Comparison of ENCODE assay signal across 8 cellular contexts in genomic region chr6:30884521-30885480, GRCh38. TPM values are rescaled to one million over a fixed set of nuclear protein-coding genes. Genes with fewer than 3 reads are reported as not detected.
A peak's percentile ranks its signal among the peaks of the same experiment; 100 is the strongest.
DNase-seq lines count a peak whose midpoint lies in the region; ATAC-seq, FAIRE-seq and TF ChIP-seq lines count a peak whose summit lies in the region.

No MANE protein-coding gene starts in this region.

- peaks cover 25% of the 10 kb centered on the region for H3K79me2 ChIP-seq in GM23248 (ENCODE audit: insufficient read depth)

- no peaks in the 10 kb centered on the region for H3K9me3 ChIP-seq in GM23248 (ENCODE audit: low read depth)
- H3K9me3 ChIP-seq in kidney (ENCODE audit: control insufficient read depth in 1 of 2, low read length in 2 of 2) = no peaks in the 10 kb centered on the region
- H3K9me3 ChIP-seq in small intestine (ENCODE audit: control insufficient read depth, low read depth) = no peaks in the 10 kb centered on the region

- peak overlapping the region; percentile 74 for H3K9ac ChIP-seq in GM23248
- peak overlapping the region; percentile 41 to 87 for H3K9ac ChIP-seq in kidney (ENCODE audit: low read length in 2 of 2)

- FAIRE-seq in bronchial epithelial cell (lab: Jason Lieb, UNC) (no peak), kidney (lab: Jason Lieb, UNC) (no peak), small intestine (lab: Jason Lieb, UNC) (no peak)

- no peaks in the 10 kb centered on the region for H3K9me2 ChIP-seq in GM23248 (ENCODE audit: insufficient read depth)

- H3K4me2 ChIP-seq in GM23248 (ENCODE audit: unreplicated experiment) = peak overlapping the region; percentile 84

- H3K4me1 ChIP-seq in GM23248 (ENCODE audit: insufficient read depth) (peaks cover 35% of the 10 kb centered on the region), kidney (ENCODE audit: control insufficient read depth in 1 of 2, insufficient read depth in 1 of 2, low read depth in 1 of 2, low read length in 2 of 2) (peaks cover 23 to 41% of the 10 kb centered on the region in 2 donors), small intestine (ENCODE audit: control insufficient read depth in 2 of 2, insufficient read depth in 1 of 2, low read depth in 1 of 2, low read length in 1 of 2) (peaks cover 0 to 3% of the 10 kb centered on the region in 2 donors)

- peak overlapping the region; percentile 89 for H3K27ac ChIP-seq in GM23248
- peak overlapping the region; percentile 94 to 97 for H3K27ac ChIP-seq in kidney (ENCODE audit: low read depth in 2 of 2, low read length in 2 of 2)
- H3K27ac ChIP-seq in small intestine (ENCODE audit: low read depth in 1 of 2, low read length in 1 of 2) = peak overlapping the region; percentile 91 to 94

- WGBS in GM23248 (ENCODE audit: low coverage in 1 of 2, low lambda C conversion rate in 2 of 2, missing lambda C conversion rate in 2 of 2), 2 experiments = 2 to 3% methylated on average over 27 to 49 of the region's 59 CpGs
- 3 to 8% (median 4%) methylated on average over 36 to 59 of the region's 59 CpGs for WGBS in small intestine, 3 donors

- in situ Hi-C loops in GM23248 (cut with MboI) = no loop called here

- peaks cover 31% of the 10 kb centered on the region for H3F3A ChIP-seq in GM23248 (ENCODE audit: insufficient read depth)

- no peak for TF ChIP-seq CTCF in bronchial epithelial cell (IDR thresholded peaks at IDR 0.05; ENCODE audit: insufficient read depth, low read length, severe bottlenecking)
- TF ChIP-seq CTCF in kidney (IDR thresholded peaks at IDR 0.05; ENCODE audit: borderline replicate concordance, extremely low read depth, insufficient read depth) = no peak

- H3K4me3 ChIP-seq in GM23248 = peak overlapping the region; percentile 72
- peak overlapping the region; percentile 64 for H3K4me3 ChIP-seq in bronchial epithelial cell (ENCODE audit: low read depth, low read length)
- peak overlapping the region; percentile 60 to 83 for H3K4me3 ChIP-seq in kidney (ENCODE audit: low read length in 2 of 2)
- H3K4me3 ChIP-seq in small intestine (ENCODE audit: low read depth in 1 of 2, low read length in 2 of 2) = peak overlapping the region; percentile 61 to 88

- ATAC-seq in SK-N-SH treated with all-trans-retinoic acid at 6 μM for 48 hours (peak; percentile 43), HG02885 (IDR thresholded peaks at IDR 0.05; ENCODE audit: poor library complexity, unreplicated experiment) (no peak), GM18873 (IDR thresholded peaks at IDR 0.05; ENCODE audit: low FRiP score, unreplicated experiment) (no peak)

- intact Hi-C loops in kidney (cut with DNase I) = loop anchor here (10.0 kb wide), 1 partner anchor 150 kb away; no protein-coding TSS in a partner anchor

- DNase-seq in Ammon's horn (ENCODE audit: low spot score) (peak; percentile 67), GM23248 (peak; percentile 75), bronchial epithelial cell (ENCODE audit: low read depth) (peak; percentile 54), kidney (peak; percentile 86), small intestine (peak; percentile 40)

- H2AFZ ChIP-seq in GM23248 = peak overlapping the region; percentile 69

- no peaks in the 10 kb centered on the region for H4K20me1 ChIP-seq in GM23248 (ENCODE audit: insufficient read depth)

- H3K27me3 ChIP-seq in GM23248 (replicated peaks; ENCODE audit: insufficient read depth) = no peaks in the 10 kb centered on the region
- no peaks in the 10 kb centered on the region for H3K27me3 ChIP-seq in bronchial epithelial cell (ENCODE audit: control insufficient read depth, insufficient read depth, low read length)
- no peaks in the 10 kb centered on the region for H3K27me3 ChIP-seq in small intestine (ENCODE audit: control insufficient read depth in 2 of 2, insufficient read depth in 2 of 2, low read length in 2 of 2)

- H3K36me3 ChIP-seq in GM23248 (ENCODE audit: low read depth) (no peaks in the 10 kb centered on the region), bronchial epithelial cell (ENCODE audit: control insufficient read depth, insufficient read depth, low read length) (peaks cover 9% of the 10 kb centered on the region), kidney (ENCODE audit: control insufficient read depth in 1 of 2, insufficient read depth in 2 of 2, low read length in 2 of 2) (peaks cover 3% of the 10 kb centered on the region in 2 donors), small intestine (ENCODE audit: control insufficient read depth in 2 of 2, insufficient read depth in 2 of 2, low read length in 2 of 2) (peaks cover 0 to 6% of the 10 kb centered on the region in 2 donors)

TF ChIP-seq in SK-N-SH treated with all-trans-retinoic acid at 6 μM for 48 hours, 23 proteins besides CTCF, POLR2A, EP300 and RAD21:
- TF ChIP-seq ZFP30 (CRISPR knock-in tag; IDR thresholded peaks at IDR 0.05) (no peak), OSR1 (CRISPR knock-in tag; IDR thresholded peaks at IDR 0.05) (no peak), CREB5 (CRISPR knock-in tag; IDR thresholded peaks at IDR 0.05; ENCODE audit: low read depth) (no peak), ZNF565 (CRISPR knock-in tag; conservative IDR thresholded peaks at IDR 0.05; ENCODE audit: low read depth) (no peak), GLIS3 (CRISPR knock-in tag; IDR thresholded peaks at IDR 0.05) (no peak), RARB (CRISPR knock-in tag; IDR thresholded peaks at IDR 0.05) (no peak), ESRRG (CRISPR knock-in tag; IDR thresholded peaks at IDR 0.05) (no peak), PPARA (CRISPR knock-in tag; IDR thresholded peaks at IDR 0.05; ENCODE audit: borderline replicate concordance) (no peak), TSHZ2 (CRISPR knock-in tag; IDR thresholded peaks at IDR 0.05) (no peak)
TF ChIP-seq in SK-N-SH treated with all-trans-retinoic acid at 6 μM for 48 hours: peak in this region for 0.

RNA-seq across cellular contexts. Expression of gene DDR1, which starts 0.5 kb away (rescaled TPM):
- total RNA-seq in GM23248 (2014; rRNA removed; shearing (Covaris generic)) = 23.1 and 27.0 TPM in 2 replicates
- polyA plus RNA-seq in GM23248 (2016; fragmentation: Nextera tagmentation; extraction: Ambion mirVana) (16.9 and 17.5 TPM in 2 replicates), kidney (ENCODE audit: insufficient read depth, low read depth, low replicate concordance) (95.8 TPM), small intestine (10 to 100 TPM; 45.7 to 73.4 (median 59.5) TPM)
- total RNA-seq in bronchial epithelial cell (149 and 194 TPM in 2 replicates), kidney (362 TPM)

RNA-seq across cellular contexts. Expression of gene GTF2H4, which starts 23.2 kb away (rescaled TPM):
- total RNA-seq in GM23248 (2014; rRNA removed; shearing (Covaris generic)) = 12.8 and 21.7 TPM in 2 replicates
- 5.3 and 5.4 TPM in 2 replicates for polyA plus RNA-seq in GM23248 (2016; fragmentation: Nextera tagmentation; extraction: Ambion mirVana)
- 10.0 and 10.6 TPM in 2 replicates for total RNA-seq in bronchial epithelial cell
- total RNA-seq in kidney = 39.3 TPM
- polyA plus RNA-seq in kidney (ENCODE audit: insufficient read depth, low read depth, low replicate concordance) = 20.9 TPM
- 10 to 100 TPM; 21.5 to 22.2 (median 22.1) TPM for polyA plus RNA-seq in small intestine

RNA-seq across cellular contexts. Expression of gene VARS2, which starts 29.2 kb away (rescaled TPM):
- total RNA-seq in GM23248 (2014; rRNA removed; shearing (Covaris generic)) = 11.9 and 20.8 TPM in 2 replicates
- polyA plus RNA-seq in GM23248 (2016; fragmentation: Nextera tagmentation; extraction: Ambion mirVana) (8.5 and 9.9 TPM in 2 replicates), kidney (ENCODE audit: insufficient read depth, low read depth, low replicate concordance) (30.4 TPM), small intestine (10 to 100 TPM; 25.4 to 54.9 (median 42.0) TPM)
- total RNA-seq in bronchial epithelial cell (24.6 and 26.3 TPM in 2 replicates), kidney (34.5 TPM)

RNA-seq across cellular contexts. Expression of gene SFTA2, which starts 47.2 kb away (rescaled TPM):
- not detected in 2 replicates for total RNA-seq in GM23248 (2014; rRNA removed; shearing (Covaris generic))
- polyA plus RNA-seq in GM23248 (2016; fragmentation: Nextera tagmentation; extraction: Ambion mirVana) (not detected in 2 replicates), kidney (ENCODE audit: insufficient read depth, low read depth, low replicate concordance) (7.4 TPM), small intestine (1 to 10 TPM in 2 of 3 donors, not detected in 1; 1.6 to 3.2 TPM)
- total RNA-seq in bronchial epithelial cell (not detected in 2 replicates), kidney (30.5 TPM)

RNA-seq across cellular contexts. Expression of gene MUCL3, which starts 56.0 kb away (rescaled TPM):
- total RNA-seq in GM23248 (2014; rRNA removed; shearing (Covaris generic)) = not detected in 2 replicates
- polyA plus RNA-seq in GM23248 (2016; fragmentation: Nextera tagmentation; extraction: Ambion mirVana) = not detected in 2 replicates
- under 0.01 TPM in 1 of 2 replicates, not detected in the other for total RNA-seq in bronchial epithelial cell
- total RNA-seq in kidney = 0.13 TPM
- polyA plus RNA-seq in kidney (ENCODE audit: insufficient read depth, low read depth, low replicate concordance) = not detected
- 1 to 10 TPM in 2 of 3 donors, under 1 TPM in 1; 0.01 to 1.1 (median 1.1) TPM for polyA plus RNA-seq in small intestine
